Comparison of ENCODE assay signal across 13 cellular contexts in genomic region chr1:235442788-235443429, GRCh38.
DNase-seq lines count a peak whose midpoint lies in the region; ATAC-seq and TF ChIP-seq lines count a peak whose summit lies in the region.
"Had no signal": no experiment of that assay in that cellular context is flagged by ENCODE, and none has a peak within 500 bp of the region (broad histone marks: within the 10 kb centered on the region; RNA-seq: fewer than 3 reads in every experiment).

No MANE protein-coding gene starts in this region.

- peak overlapping the region; percentile 3 for H3K4me2 ChIP-seq in fibroblast of lung (ENCODE audit: extremely low read depth, insufficient read depth, low read length)
- peak overlapping the region; percentile 25 for H3K4me2 ChIP-seq in smooth muscle cell

- H3K4me3 Mint-ChIP-seq in activated naive CD4-positive, alpha-beta T cell treated with anti-CD3 and anti-CD28 coated beads for 36 hours = no peak overlapping the region
- H3K4me3 Mint-ChIP-seq: CD14-positive monocyte; stimulated activated naive B cell treated with anti-CD40 and anti-IgM and Interleukin-4, amounts not matched to agents 10 μg/mL and 1 μg/mL and 100 μg/mL, for 72 hours had no signal

- H3K27ac ChIP-seq in SJSA1 = peak overlapping the region; percentile 59
- peak overlapping the region; percentile 58 for H3K27ac ChIP-seq in fibroblast of lung (ENCODE audit: insufficient read depth, low read length)
- peak overlapping the region; percentile 78 for H3K27ac ChIP-seq in smooth muscle cell (ENCODE audit: low read depth)
- H3K27ac ChIP-seq: cardiac muscle cell had no signal

- H3K9ac ChIP-seq in fibroblast of lung (ENCODE audit: insufficient read depth, low read length) = no peak overlapping the region
- peak overlapping the region; percentile 11 for H3K9ac ChIP-seq in smooth muscle cell (ENCODE audit: low read depth)

- peaks cover 3% of the 10 kb centered on the region for H3K4me1 Mint-ChIP-seq in activated naive CD4-positive, alpha-beta T cell treated with anti-CD3 and anti-CD28 coated beads for 36 hours (ENCODE audit: low read depth)
- H3K4me1 Mint-ChIP-seq: stimulated activated naive B cell treated with anti-CD40 and anti-IgM and Interleukin-4, amounts not matched to agents 10 μg/mL and 1 μg/mL and 100 μg/mL, for 72 hours had no signal

- H3K27me3 Mint-ChIP-seq in activated naive CD4-positive, alpha-beta T cell treated with anti-CD3 and anti-CD28 coated beads for 36 hours (ENCODE audit: low read depth) = no peaks in the 10 kb centered on the region
- H3K27me3 Mint-ChIP-seq: stimulated activated naive B cell treated with anti-CD40 and anti-IgM and Interleukin-4, amounts not matched to agents 10 μg/mL and 1 μg/mL and 100 μg/mL, for 72 hours had no signal

- H3K79me2 ChIP-seq in fibroblast of lung (ENCODE audit: control insufficient read depth, insufficient read depth, low read length) (no peaks in the 10 kb centered on the region), smooth muscle cell (ENCODE audit: low read depth) (no peaks in the 10 kb centered on the region)

- H3K36me3 Mint-ChIP-seq in activated naive CD4-positive, alpha-beta T cell treated with anti-CD3 and anti-CD28 coated beads for 36 hours (ENCODE audit: low read depth) = peaks cover 10% of the 10 kb centered on the region

- H3K36me3 ChIP-seq in SJSA1 (peaks cover 90% of the 10 kb centered on the region), fibroblast of lung (ENCODE audit: control insufficient read depth, insufficient read depth, low read length) (peaks cover 7% of the 10 kb centered on the region), smooth muscle cell (ENCODE audit: low read depth) (peaks cover 14% of the 10 kb centered on the region)

- H2AFZ ChIP-seq in fibroblast of lung (ENCODE audit: low read length) = no peak overlapping the region
- no peak overlapping the region for H2AFZ ChIP-seq in smooth muscle cell (ENCODE audit: low read depth)

- 73% methylated on average over 9 of the region's 9 CpGs for WGBS in smooth muscle cell (ENCODE audit: low lambda C conversion rate)

- CTCF ChIA-PET in activated naive CD4-positive, alpha-beta T cell treated with anti-CD3 and anti-CD28 coated beads for 36 hours (lab: Charles Lee) = interaction anchor here (0.7 to 1.8 kb wide), 3 partner anchors 21 to 1078 kb away, joined by 3 read pairs; no protein-coding TSS in a partner anchor

- H3F3A ChIP-seq in smooth muscle cell (ENCODE audit: low read depth) = peaks cover 6% of the 10 kb centered on the region

- peak overlapping the region; percentile 53 for H3K27ac Mint-ChIP-seq in activated naive CD4-positive, alpha-beta T cell treated with anti-CD3 and anti-CD28 coated beads for 36 hours
- H3K27ac Mint-ChIP-seq: stimulated activated naive B cell treated with anti-CD40 and anti-IgM and Interleukin-4, amounts not matched to agents 10 μg/mL and 1 μg/mL and 100 μg/mL, for 72 hours had no signal

- ATAC-seq in GM21528 (IDR thresholded peaks at IDR 0.05; ENCODE audit: low FRiP score, unreplicated experiment) (no peak), GM18520 (IDR thresholded peaks at IDR 0.05; ENCODE audit: unreplicated experiment) (no peak)
- ATAC-seq: stimulated activated naive B cell treated with anti-CD40 and anti-IgM and Interleukin-4, amounts not matched to agents 10 μg/mL and 1 μg/mL and 100 μg/mL, for 72 hours had no signal

- no peaks in the 10 kb centered on the region for H4K20me1 ChIP-seq in fibroblast of lung (ENCODE audit: control insufficient read depth, extremely low read depth, insufficient read depth, low read length)
- no peaks in the 10 kb centered on the region for H4K20me1 ChIP-seq in smooth muscle cell (ENCODE audit: low read depth)

- no peak overlapping the region for H3K4me3 ChIP-seq in SJSA1
- H3K4me3 ChIP-seq in fibroblast of lung (replicated peaks in 1 of 4; ENCODE audit: control extremely low read depth in 1 of 4, insufficient read depth in 1 of 4, low read depth in 3 of 4, low read length in 4 of 4) = no peak overlapping the region
- no peak overlapping the region for H3K4me3 ChIP-seq in smooth muscle cell
- H3K4me3 ChIP-seq: cardiac muscle cell had no signal

- H3K4me1 ChIP-seq in SJSA1 (replicated peaks) = peaks cover 11% of the 10 kb centered on the region
- peaks cover 3% of the 10 kb centered on the region for H3K4me1 ChIP-seq in fibroblast of lung (ENCODE audit: control insufficient read depth, extremely low read depth, insufficient read depth, low read length)
- H3K4me1 ChIP-seq in smooth muscle cell (ENCODE audit: low read depth) = no peaks in the 10 kb centered on the region

- no peaks in the 10 kb centered on the region for H3K27me3 ChIP-seq in SJSA1 (replicated peaks)
- H3K27me3 ChIP-seq in fibroblast of lung (ENCODE audit: control insufficient read depth, insufficient read depth, low read length) = no peaks in the 10 kb centered on the region
- no peaks in the 10 kb centered on the region for H3K27me3 ChIP-seq in smooth muscle cell (ENCODE audit: low read depth)
- H3K27me3 ChIP-seq: cardiac muscle cell had no signal

- DNase-seq in activated naive CD4-positive, alpha-beta T cell treated with anti-CD3 and anti-CD28 coated beads for 36 hours = no peak
- no peak for DNase-seq in activated naive CD4-positive, alpha-beta T cell treated with anti-CD3 and anti-CD28 coated beads, Interleukin-2, amount 50 U/mL, for 16 hours
- peak in 1 of 2 experiments; percentile 38 for DNase-seq in SJSA1 (ENCODE audit: low read depth in 1 of 2, low spot score in 2 of 2)
- peak; percentile 75 to 82 for DNase-seq in fibroblast of lung (ENCODE audit: low read depth in 2 of 2)
- DNase-seq in smooth muscle cell (lab: John Stamatoyannopoulos, UW; ENCODE audit: unreplicated experiment) = no peak
- no peak for DNase-seq in activated T-cell treated with anti-CD3 and anti-CD28 coated beads, Interleukin-2, amount 50 U/mL, for 48 hours
- DNase-seq: H7; posterior cingulate gyrus; stimulated activated naive B cell treated with anti-CD40 and anti-IgM and Interleukin-4, amounts not matched to agents 10 μg/mL and 1 μg/mL and 100 μg/mL, for 72 hours had no signal

- intact Hi-C loops in activated naive CD4-positive, alpha-beta T cell treated with anti-CD3 and anti-CD28 coated beads for 36 hours (cut with micrococcal nuclease) = no loop called here

- H3K9me3 ChIP-seq in SJSA1 (replicated peaks) (no peaks in the 10 kb centered on the region), fibroblast of lung (ENCODE audit: control insufficient read depth, insufficient read depth, low read depth, low read length) (no peaks in the 10 kb centered on the region), smooth muscle cell (replicated peaks; ENCODE audit: low read depth) (no peaks in the 10 kb centered on the region)

- no peak for TF ChIP-seq CTCF in fibroblast of lung (conservative IDR thresholded peaks at IDR 0.05 in 1 of 2, IDR thresholded peaks at IDR 0.05 in 1 of 2; ENCODE audit: low read depth in 1 of 2, low read length in 2 of 2)
- TF ChIP-seq CTCF in smooth muscle cell (IDR thresholded peaks at IDR 0.05; ENCODE audit: borderline replicate concordance, insufficient read depth, poor library complexity, severe bottlenecking) = no peak

- H3K9me3 Mint-ChIP-seq in activated naive CD4-positive, alpha-beta T cell treated with anti-CD3 and anti-CD28 coated beads for 36 hours = no peaks in the 10 kb centered on the region
- H3K9me3 Mint-ChIP-seq: stimulated activated naive B cell treated with anti-CD40 and anti-IgM and Interleukin-4, amounts not matched to agents 10 μg/mL and 1 μg/mL and 100 μg/mL, for 72 hours had no signal

Comparison
In these comparisons a context has a peak if more than half of its experiments do, and no peak if none do; other contexts are left out.
1. DNase-seq: peak in fibroblast of lung (2 of 2); none in activated naive CD4-positive, alpha-beta T cell treated with anti-CD3 and anti-CD28 coated beads for 36 hours (single experiment), activated naive CD4-positive, alpha-beta T cell treated with anti-CD3 and anti-CD28 coated beads, Interleukin-2, amount 50 U/mL, for 16 hours (single experiment), smooth muscle cell (single experiment) and activated T-cell treated with anti-CD3 and anti-CD28 coated beads, Interleukin-2, amount 50 U/mL, for 48 hours (0 of 2).
2. Peak in every context shown above with its lines, with median percentiles within 50 percentile points of each other: H3K27ac ChIP-seq.